In the genomic region with DNA sequence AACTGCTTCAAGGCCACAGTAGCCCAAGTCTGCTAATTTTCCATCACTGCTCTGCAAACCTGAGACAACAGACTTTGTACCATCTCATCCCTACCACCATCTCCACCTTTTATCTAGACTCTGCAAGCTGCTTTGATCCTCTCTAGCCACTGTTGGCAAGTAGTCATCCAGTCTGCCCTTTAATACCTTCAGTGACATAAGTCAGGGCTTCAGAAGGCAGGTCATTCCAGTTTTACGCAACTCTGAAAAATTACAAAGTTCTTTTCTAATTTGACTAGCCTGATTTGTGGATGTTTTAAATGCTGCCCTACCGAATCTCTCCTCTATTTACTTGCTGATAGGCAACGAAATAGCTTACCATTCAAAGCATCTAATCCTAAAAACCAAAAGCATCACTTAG, we compare ENCODE assay signal across 1 cellular context.
TF ChIP-seq lines count a peak whose summit lies in the region.

No MANE protein-coding gene starts in this region.

TF ChIP-seq in A549, 52 proteins besides CTCF, POLR2A, EP300 and RAD21 (continued from another document):
- TF ChIP-seq BCL3 (IDR thresholded peaks at IDR 0.05) (no peak), RCOR1 (IDR thresholded peaks at IDR 0.05; ENCODE audit: low read depth, low read length) (no peak), JUN (IDR thresholded peaks at IDR 0.05) (no peak), ESRRA (IDR thresholded peaks at IDR 0.05; ENCODE audit: borderline replicate concordance, low read length) (no peak), HOXA7 (CRISPR knock-in tag; IDR thresholded peaks at IDR 0.05) (no peak), CBX2 (IDR thresholded peaks at IDR 0.05; ENCODE audit: borderline replicate concordance, low read depth) (no peak)
- TF ChIP-seq, protein P1, sequence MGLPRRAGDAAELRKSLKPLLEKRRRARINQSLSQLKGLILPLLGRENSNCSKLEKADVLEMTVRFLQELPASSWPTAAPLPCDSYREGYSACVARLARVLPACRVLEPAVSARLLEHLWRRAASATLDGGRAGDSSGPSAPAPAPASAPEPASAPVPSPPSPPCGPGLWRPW (IDR thresholded peaks at IDR 0.05): no peak
